Comparison of ENCODE assay signal across 10 cellular contexts in the genomic region with DNA sequence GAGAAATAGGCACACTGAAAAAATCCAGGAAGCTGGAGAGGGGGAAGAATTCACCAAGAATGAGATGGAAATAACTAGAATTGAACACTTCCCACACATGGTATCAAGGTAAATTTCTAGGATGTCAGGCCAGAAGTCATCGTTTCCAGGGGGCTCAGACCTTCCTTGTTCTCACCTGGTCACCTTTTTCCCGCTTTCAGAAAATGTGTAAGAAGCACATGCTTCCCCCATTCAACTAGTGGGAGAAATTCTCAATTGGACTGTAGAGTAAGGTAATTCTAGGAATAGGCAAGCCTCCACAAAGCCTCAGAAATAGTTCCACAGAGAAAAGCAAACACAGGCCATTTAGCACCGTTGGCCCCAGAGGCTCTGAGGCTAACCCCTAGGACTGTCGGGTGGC. TPM values are rescaled to one million over a fixed set of nuclear protein-coding genes. Genes with fewer than 3 reads are reported as not detected.
DNase-seq lines count a peak whose midpoint lies in the region; ATAC-seq and TF ChIP-seq lines count a peak whose summit lies in the region.
"Had no signal": no experiment of that assay in that cellular context is flagged by ENCODE, and none has a peak within 500 bp of the region (broad histone marks: within the 10 kb centered on the region; RNA-seq: fewer than 3 reads in every experiment).

No MANE protein-coding gene starts in this region.

- H3K27ac Mint-ChIP-seq in mesothelial cell of epicardium = peak overlapping the region; percentile 91
- no peak overlapping the region for H3K27ac Mint-ChIP-seq in CD4-positive, alpha-beta T cell
- H3K27ac Mint-ChIP-seq: activated naive CD4-positive, alpha-beta T cell treated with anti-CD3 and anti-CD28 coated beads, Interleukin-2, amount 50 U/mL, for 24 hours had no signal

- peaks cover 0 to 40% (median 21%) of the 10 kb centered on the region in 4 donors for H3K4me1 ChIP-seq in tibial nerve

- peak; percentile 21 for DNase-seq in NCI-H1417 treated with DMSO at 0.1 percent for 48 hours (lab: John Stamatoyannopoulos, UW)
- no peak for DNase-seq in NCI-H1417 (lab: John Stamatoyannopoulos, UW)
- no peak for DNase-seq in caudate nucleus (lab: John Stamatoyannopoulos, UW)
- no peak for DNase-seq in mesothelial cell of epicardium (ENCODE audit: low spot score in 2 of 2, unreplicated experiment in 2 of 2)
- no peak for DNase-seq in tibial nerve (ENCODE audit: low spot score in 2 of 2)
- no peak for DNase-seq in CD4-positive, alpha-beta T cell
- no peak for DNase-seq in NCI-H526 treated with DMSO at 0.1 percent for 48 hours (lab: John Stamatoyannopoulos, UW)
- DNase-seq: stimulated activated CD4-positive, alpha-beta T cell treated with anti-CD3 and anti-CD28 coated beads, Interleukin-12 subunit alpha, Interleukin-12 subunit beta, amount 100 ng/mL, for 4 hours had no signal

- H3K27me3 ChIP-seq in tibial nerve = no peaks in the 10 kb centered on the region
- peaks cover 22% of the 10 kb centered on the region for H3K27me3 ChIP-seq in CD4-positive, alpha-beta T cell (ENCODE audit: control insufficient read depth, insufficient read depth, low read length)

- H3K27ac ChIP-seq in caudate nucleus (ENCODE audit: low read depth, low read length) (peak overlapping the region; percentile 98), tibial nerve (peak overlapping the region; percentile 90 to 96 (median 94))
- H3K27ac ChIP-seq in CD4-positive, alpha-beta T cell (ENCODE audit: low read depth, low read length) = no peak overlapping the region

- no peak for TF ChIP-seq EP300 in tibial nerve (IDR thresholded peaks at IDR 0.05)

- CTCF ChIA-PET in CD4-positive, alpha-beta T cell (lab: Charles Lee) = interaction anchor here (1.0 kb wide), 2 partner anchors 9 to 15 kb away, joined by 3 read pairs; no protein-coding TSS in a partner anchor

- H3K9me3 Mint-ChIP-seq in mesothelial cell of epicardium = peaks cover 3% of the 10 kb centered on the region
- H3K9me3 Mint-ChIP-seq in CD4-positive, alpha-beta T cell = no peaks in the 10 kb centered on the region
- H3K9me3 Mint-ChIP-seq: activated naive CD4-positive, alpha-beta T cell treated with anti-CD3 and anti-CD28 coated beads, Interleukin-2, amount 50 U/mL, for 24 hours had no signal

- WGBS in tibial nerve, 2 donors = 54 to 56% methylated on average over 4 of the region's 4 CpGs

- no peaks in the 10 kb centered on the region for H3K36me3 ChIP-seq in tibial nerve

- peaks cover 45% of the 10 kb centered on the region for H3K4me1 Mint-ChIP-seq in mesothelial cell of epicardium
- peaks cover 30% of the 10 kb centered on the region for H3K4me1 Mint-ChIP-seq in CD4-positive, alpha-beta T cell (ENCODE audit: low read depth)

- POLR2A ChIA-PET in CD4-positive, alpha-beta T cell (lab: Charles Lee) = interaction anchor here (0.8 kb wide), 1 partner anchor 11 kb away, joined by 3 read pairs; a partner anchor contains a TSS

- no peak for TF ChIP-seq POLR2A in tibial nerve (IDR thresholded peaks at IDR 0.05)

- H3K4me3 ChIP-seq in tibial nerve = peak overlapping the region in 2 of 4 donors; percentile 32 to 43

- intact Hi-C loops in CD4-positive, alpha-beta T cell (cut with DNase I, micrococcal nuclease) = no loop called here

- peak overlapping the region; percentile 46 for H3K4me3 Mint-ChIP-seq in mesothelial cell of epicardium
- no peak overlapping the region for H3K4me3 Mint-ChIP-seq in CD4-positive, alpha-beta T cell

- no peaks in the 10 kb centered on the region for H3K27me3 Mint-ChIP-seq in mesothelial cell of epicardium (ENCODE audit: low read depth)
- H3K27me3 Mint-ChIP-seq in CD4-positive, alpha-beta T cell = peaks cover 38% of the 10 kb centered on the region

- ATAC-seq in GM19324 (IDR thresholded peaks at IDR 0.05; ENCODE audit: low FRiP score, unreplicated experiment) = no peak
- no peak for ATAC-seq in CD4-positive, alpha-beta T cell (ENCODE audit: poor library complexity)

- H3K9me3 ChIP-seq in tibial nerve = no peaks in the 10 kb centered on the region
- no peaks in the 10 kb centered on the region for H3K9me3 ChIP-seq in CD4-positive, alpha-beta T cell (ENCODE audit: control insufficient read depth, low read length)

- no peaks in the 10 kb centered on the region for H3K36me3 Mint-ChIP-seq in mesothelial cell of epicardium
- H3K36me3 Mint-ChIP-seq in CD4-positive, alpha-beta T cell (ENCODE audit: low read depth) = no peaks in the 10 kb centered on the region
- H3K36me3 Mint-ChIP-seq: activated naive CD4-positive, alpha-beta T cell treated with anti-CD3 and anti-CD28 coated beads, Interleukin-2, amount 50 U/mL, for 24 hours had no signal

- TF ChIP-seq CTCF in mesothelial cell of epicardium (IDR thresholded peaks at IDR 0.05; ENCODE audit: unreplicated experiment) (no peak), tibial nerve (IDR thresholded peaks at IDR 0.05) (no peak)
- no peak for TF ChIP-seq CTCF in CD4-positive, alpha-beta T cell (IDR thresholded peaks at IDR 0.05)

RNA-seq across cellular contexts. Expression of a gene that starts 2.8 kb away (rescaled TPM):
- total RNA-seq in mesothelial cell of epicardium = 320 to 338 TPM (median 323 TPM) in 3 replicates
- 100 to 1,000 TPM; 112 to 225 (median 174) TPM for total RNA-seq in tibial nerve
- 1 to 10 TPM; 1.5 to 1.9 TPM for total RNA-seq in CD4-positive, alpha-beta T cell

RNA-seq across cellular contexts. Expression of a gene that starts 8.9 kb away (rescaled TPM):
- total RNA-seq in mesothelial cell of epicardium (2.7 to 3.8 TPM (median 3.5 TPM) in 3 replicates), tibial nerve (1 to 10 TPM; 1.2 to 4.0 (median 2.9) TPM)
- total RNA-seq in CD4-positive, alpha-beta T cell = 1 to 10 TPM in 1 of 2 experiments, under 1 TPM in 1; 0.82 to 1.4 TPM

RNA-seq across cellular contexts. Expression of a gene that starts 10.4 kb away (rescaled TPM):
- 195 to 203 TPM (median 202 TPM) in 3 replicates for total RNA-seq in mesothelial cell of epicardium
- 100 to 1,000 TPM; 103 to 205 (median 133) TPM for total RNA-seq in tibial nerve
- total RNA-seq in CD4-positive, alpha-beta T cell = 100 to 1,000 TPM; 114 to 121 TPM

RNA-seq across cellular contexts. Expression of a gene that starts 25.9 kb away (rescaled TPM):
- total RNA-seq in mesothelial cell of epicardium = 2.9 to 3.9 TPM (median 3.8 TPM) in 3 replicates
- 10 to 100 TPM in 1 of 4 donors, 1 to 10 TPM in 3; 7.5 to 12.6 (median 8.9) TPM for total RNA-seq in tibial nerve
- 100 to 1,000 TPM; 134 to 136 TPM for total RNA-seq in CD4-positive, alpha-beta T cell

RNA-seq across cellular contexts. Expression of a gene that starts 39.5 kb away (rescaled TPM):
- total RNA-seq in mesothelial cell of epicardium = 34.1 to 37.6 TPM (median 34.8 TPM) in 3 replicates
- 10 to 100 TPM; 46.9 to 74.4 (median 70.0) TPM for total RNA-seq in tibial nerve
- total RNA-seq in CD4-positive, alpha-beta T cell = 1 to 10 TPM; 9.4 to 9.6 TPM

Comparison
In these comparisons a context has a peak if more than half of its experiments do, and no peak if none do; other contexts are left out.
1. RNA of a gene that starts 2.8 kb away (total RNA-seq): 320 to 338 TPM in mesothelial cell of epicardium and 112 to 225 TPM in tibial nerve; 1.5 to 1.9 TPM in CD4-positive, alpha-beta T cell; every median in the first group is over 10 times any median in the second.